In the genomic region with DNA sequence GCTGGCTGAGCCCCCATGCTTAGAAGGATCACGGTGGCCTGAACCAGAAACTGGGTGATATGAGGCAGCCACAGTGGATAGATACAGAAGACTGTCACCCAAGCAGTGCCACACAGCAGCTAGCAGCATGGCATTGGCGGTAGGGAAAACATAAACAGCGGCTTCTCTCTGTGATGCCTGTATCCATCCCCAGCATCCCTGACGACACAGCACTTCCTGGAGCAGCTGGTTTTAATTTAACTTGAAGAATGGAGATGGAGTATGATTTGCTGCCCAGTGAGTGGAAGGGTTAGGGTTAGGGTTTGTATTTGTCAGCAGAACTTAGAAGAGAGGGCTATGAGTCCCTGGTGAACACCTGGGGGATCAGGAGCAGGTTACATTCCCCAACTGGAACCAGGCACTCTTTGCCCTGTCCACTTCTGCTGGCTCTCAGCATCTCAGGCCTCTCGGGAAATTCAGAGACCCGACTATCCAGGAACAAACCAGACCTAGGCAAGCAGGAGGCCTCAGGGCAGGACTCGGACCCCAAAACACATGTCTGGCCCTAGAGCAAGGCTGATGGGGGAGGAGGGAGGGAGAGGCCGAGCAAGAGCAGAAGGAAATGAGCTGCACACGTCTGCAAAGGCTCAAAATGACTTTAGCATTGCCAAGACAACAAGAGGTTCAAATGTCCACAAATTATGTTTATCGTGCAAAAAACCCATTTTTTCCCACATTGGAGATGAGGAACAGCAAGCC, we compare ENCODE assay signal across 1 cellular context.
TF ChIP-seq lines count a peak whose summit lies in the region.

No MANE protein-coding gene starts in this region.

TF ChIP-seq in H1, 55 proteins besides CTCF, POLR2A, EP300 and RAD21 (continued from another document):
- TF ChIP-seq SUZ12 (IDR thresholded peaks at IDR 0.05; ENCODE audit: low read length) (no peak), SAP30 (IDR thresholded peaks at IDR 0.05; ENCODE audit: insufficient read depth, insufficient replicate concordance, low read length) (no peak), RXRA (IDR thresholded peaks at IDR 0.05; ENCODE audit: insufficient read depth, low read depth, low read length) (no peak), TCF12 (IDR thresholded peaks at IDR 0.05; ENCODE audit: low read depth, low read length) (no peak), HDAC2 (IDR thresholded peaks at IDR 0.05; ENCODE audit: borderline replicate concordance in 1 of 2, low read depth in 2 of 2, low read length in 2 of 2) (no peak), POLR2AphosphoS5 (IDR thresholded peaks at IDR 0.05; ENCODE audit: low read depth, low read length) (no peak), HDAC6 (IDR thresholded peaks at IDR 0.05; ENCODE audit: low read depth, low read length) (no peak), YY1 (IDR thresholded peaks at IDR 0.05; ENCODE audit: low read depth, low read length) (no peak), FOSL1 (IDR thresholded peaks at IDR 0.05; ENCODE audit: insufficient read depth, low read depth, low read length) (no peak), KDM4A (IDR thresholded peaks at IDR 0.05; ENCODE audit: low read depth, low read length, severe bottlenecking) (no peak), JUND (IDR thresholded peaks at IDR 0.05; ENCODE audit: low read length) (no peak), BACH1 (IDR thresholded peaks at IDR 0.05; ENCODE audit: low read length) (no peak)
TF ChIP-seq in H1: peak in this region for 0.
